8 cellular contexts compared by ENCODE assay signal in the genomic region with DNA sequence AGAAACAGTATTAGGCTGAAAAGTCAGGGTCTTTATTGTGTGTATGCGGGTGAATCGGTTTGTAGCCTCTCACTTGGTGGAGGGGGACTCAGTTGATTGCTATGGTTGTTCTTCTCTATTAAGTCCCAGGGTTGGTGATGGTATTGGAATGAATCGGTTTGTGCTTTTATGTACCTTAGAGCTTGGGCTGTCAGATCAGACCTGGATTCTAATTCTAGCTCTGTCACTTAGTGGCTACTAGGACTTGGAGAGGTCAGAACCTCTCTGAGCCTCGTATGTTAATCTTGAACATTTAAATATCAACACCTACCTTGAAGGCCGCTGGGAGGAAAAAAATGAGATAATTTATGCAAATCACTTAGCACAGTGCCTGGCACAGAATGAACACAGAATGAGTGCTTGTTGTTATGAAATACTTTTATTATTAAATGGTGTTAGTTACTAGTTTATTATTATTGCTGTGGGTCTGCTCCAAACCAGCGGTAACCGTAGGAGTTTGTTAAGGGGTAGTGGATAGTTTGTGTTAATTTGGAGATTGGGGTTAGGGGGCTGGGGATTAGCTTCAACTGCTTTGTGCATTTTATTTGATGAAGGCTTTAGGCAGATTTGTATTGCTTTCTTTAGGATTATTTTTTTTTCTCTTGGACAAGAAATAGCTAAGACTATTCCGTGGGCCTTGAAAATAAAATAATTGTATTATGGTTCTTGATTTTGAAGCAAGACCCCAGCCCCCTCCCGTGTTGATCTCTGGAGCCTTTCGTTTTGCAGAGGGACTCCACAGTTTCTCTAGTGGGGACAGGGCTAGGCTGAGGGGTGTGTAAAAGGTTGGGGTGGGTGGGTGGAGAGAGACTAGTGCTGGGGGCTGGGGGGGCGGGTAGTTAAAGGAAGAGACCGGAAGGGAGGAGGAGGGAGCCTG. TPM values are rescaled to one million over a fixed set of nuclear protein-coding genes. Genes with fewer than 3 reads are reported as not detected.
DNase-seq lines count a peak whose midpoint lies in the region; ATAC-seq, FAIRE-seq and TF ChIP-seq lines count a peak whose summit lies in the region.

No MANE protein-coding gene starts in this region.

- H3K4me3 ChIP-seq in CD4-positive, CD25-positive, alpha-beta regulatory T cell (ENCODE audit: low read depth, low read length) = peak overlapping the region; percentile 75
- H3K4me3 ChIP-seq in KMS-11 (IDR thresholded peaks at IDR 0.05; ENCODE audit: insufficient read depth, low read depth, low read length) (no peak overlapping the region), astrocyte (ENCODE audit: insufficient read depth, low read depth, low read length) (peak overlapping the region; percentile 77)

- H3K27ac ChIP-seq in CD4-positive, CD25-positive, alpha-beta regulatory T cell (ENCODE audit: insufficient read depth, low read length, poor library complexity, severe bottlenecking) = peak overlapping the region; percentile 100
- H3K27ac ChIP-seq in KMS-11 (no peak overlapping the region), astrocyte (ENCODE audit: low read depth, low read length) (peak overlapping the region; percentile 9)

- no peaks in the 10 kb centered on the region for H3K36me3 Mint-ChIP-seq in CD4-positive, CD25-positive, alpha-beta regulatory T cell
- H3K36me3 Mint-ChIP-seq in astrocyte (ENCODE audit: low read depth, unreplicated experiment) (peaks cover 4% of the 10 kb centered on the region), memory B cell (peaks cover 5% of the 10 kb centered on the region)

- H3K4me2 ChIP-seq in KMS-11 (peak overlapping the region; percentile 39; the same call in 1 of the 2 replicates), astrocyte (ENCODE audit: low read length) (peak overlapping the region; percentile 100)

- peak overlapping the region; percentile 61 to 100 (median 98) for H3K27ac Mint-ChIP-seq in CD4-positive, CD25-positive, alpha-beta regulatory T cell
- H3K27ac Mint-ChIP-seq in astrocyte (ENCODE audit: unreplicated experiment) (peak overlapping the region; percentile 89), memory B cell (peak overlapping the region; percentile 98)

- H3K27me3 ChIP-seq in CD4-positive, CD25-positive, alpha-beta regulatory T cell (ENCODE audit: control insufficient read depth, insufficient read depth, low read length) = no peaks in the 10 kb centered on the region
- H3K27me3 ChIP-seq in KMS-11 (ENCODE audit: insufficient read depth, low read depth) (no peaks in the 10 kb centered on the region), astrocyte (ENCODE audit: insufficient read depth, low read length) (no peaks in the 10 kb centered on the region)

- H3K4me1 Mint-ChIP-seq in CD4-positive, CD25-positive, alpha-beta regulatory T cell = peaks cover 5 to 68% (median 49%) of the 10 kb centered on the region in 4 donors
- peaks cover 42% of the 10 kb centered on the region for H3K4me1 Mint-ChIP-seq in astrocyte (ENCODE audit: low read depth, unreplicated experiment)
- H3K4me1 Mint-ChIP-seq in memory B cell = peaks cover 58% of the 10 kb centered on the region

- H3K79me2 ChIP-seq in KMS-11 (ENCODE audit: insufficient read depth, low read depth) (no peaks in the 10 kb centered on the region), astrocyte (ENCODE audit: insufficient read depth, low read length) (peaks cover 25% of the 10 kb centered on the region)

- TF ChIP-seq CTCF in KMS-11 (conservative IDR thresholded peaks at IDR 0.05; ENCODE audit: low read depth, low read length) = no peak
- no peak for TF ChIP-seq CTCF in astrocyte (IDR thresholded peaks at IDR 0.05; ENCODE audit: insufficient read depth, low read depth, low read length)

- H3K4me1 ChIP-seq in CD4-positive, CD25-positive, alpha-beta regulatory T cell (ENCODE audit: control insufficient read depth, insufficient read depth, low read length, poor library complexity, severe bottlenecking) = peaks cover 80% of the 10 kb centered on the region
- peaks cover 10% of the 10 kb centered on the region for H3K4me1 ChIP-seq in KMS-11 (ENCODE audit: low read depth, poor library complexity, severe bottlenecking)
- peaks cover 58% of the 10 kb centered on the region for H3K4me1 ChIP-seq in astrocyte (ENCODE audit: insufficient read depth, low read length)

- no peak for ATAC-seq in CD4-positive, CD25-positive, alpha-beta regulatory T cell (ENCODE audit: low read depth in 2 of 2)
- ATAC-seq in memory B cell (ENCODE audit: low read depth) = no peak
- ATAC-seq in HG02885 (IDR thresholded peaks at IDR 0.05; ENCODE audit: poor library complexity, unreplicated experiment) = no peak
- no peak for ATAC-seq in HG03571 (IDR thresholded peaks at IDR 0.05; ENCODE audit: unreplicated experiment)

- no peak for FAIRE-seq in astrocyte (lab: Jason Lieb, UNC)

- peaks cover 15% of the 10 kb centered on the region for H3K27me3 Mint-ChIP-seq in CD4-positive, CD25-positive, alpha-beta regulatory T cell
- H3K27me3 Mint-ChIP-seq in astrocyte (ENCODE audit: low read depth, unreplicated experiment) = peaks cover 7% of the 10 kb centered on the region
- H3K27me3 Mint-ChIP-seq in memory B cell = peaks cover 3% of the 10 kb centered on the region

- H3K9ac ChIP-seq in KMS-11 (no peak overlapping the region), astrocyte (ENCODE audit: low read length) (peak overlapping the region; percentile 94)

- no peaks in the 10 kb centered on the region for H4K20me1 ChIP-seq in KMS-11 (ENCODE audit: insufficient read depth)
- peaks cover 31% of the 10 kb centered on the region for H4K20me1 ChIP-seq in astrocyte (ENCODE audit: insufficient read depth, low read length)

- no peaks in the 10 kb centered on the region for H3K9me3 ChIP-seq in CD4-positive, CD25-positive, alpha-beta regulatory T cell (ENCODE audit: control insufficient read depth in 2 of 2, low read length in 2 of 2)
- H3K9me3 ChIP-seq in astrocyte (ENCODE audit: insufficient read depth, low read depth, low read length) = no peaks in the 10 kb centered on the region

- H3K9me3 Mint-ChIP-seq in CD4-positive, CD25-positive, alpha-beta regulatory T cell = peaks cover 0 to 2% (median 0%) of the 10 kb centered on the region in 7 donors
- H3K9me3 Mint-ChIP-seq in astrocyte (ENCODE audit: unreplicated experiment) (no peaks in the 10 kb centered on the region), memory B cell (no peaks in the 10 kb centered on the region)

- DNase-seq in CD4-positive, CD25-positive, alpha-beta regulatory T cell = peak in 2 of 3 donors; percentile 35 to 47
- DNase-seq in astrocyte (ENCODE audit: low read depth) = no peak
- no peak for DNase-seq in memory B cell (ENCODE audit: low spot score in 2 of 2)
- DNase-seq in DMS153 treated with DMSO at 0.1 percent for 48 hours (lab: John Stamatoyannopoulos, UW; ENCODE audit: unreplicated experiment) = no peak
- no peak for DNase-seq in mesenteric fat pad (ENCODE audit: low spot score)

- peak overlapping the region; percentile 94 to 99 (median 96) for H3K4me3 Mint-ChIP-seq in CD4-positive, CD25-positive, alpha-beta regulatory T cell
- H3K4me3 Mint-ChIP-seq in astrocyte (ENCODE audit: unreplicated experiment) (peak overlapping the region; percentile 95), memory B cell (peak overlapping the region; percentile 92)

- no peaks in the 10 kb centered on the region for H3K36me3 ChIP-seq in CD4-positive, CD25-positive, alpha-beta regulatory T cell (ENCODE audit: control insufficient read depth, insufficient read depth, low read length)
- H3K36me3 ChIP-seq in KMS-11 (ENCODE audit: insufficient read depth) (no peaks in the 10 kb centered on the region), astrocyte (ENCODE audit: insufficient read depth, low read length) (no peaks in the 10 kb centered on the region)

- H2AFZ ChIP-seq in KMS-11 (ENCODE audit: low read depth) = no peak overlapping the region
- no peak overlapping the region for H2AFZ ChIP-seq in astrocyte (ENCODE audit: low read depth, low read length)

RNA-seq across cellular contexts. Expression of a gene that starts 3.6 kb away (rescaled TPM):
- total RNA-seq in CD4-positive, CD25-positive, alpha-beta regulatory T cell = 255 TPM
- under 1 TPM; 0.30 to 0.74 (median 0.42) TPM for polyA plus RNA-seq in CD4-positive, CD25-positive, alpha-beta regulatory T cell
- total RNA-seq in astrocyte (50.4 and 54.1 TPM in 2 replicates), mesenteric fat pad (92.5 TPM)

RNA-seq across cellular contexts. Expression of a gene that starts 17.2 kb away (rescaled TPM):
- total RNA-seq in CD4-positive, CD25-positive, alpha-beta regulatory T cell = 31.5 TPM
- not detected for polyA plus RNA-seq in CD4-positive, CD25-positive, alpha-beta regulatory T cell
- total RNA-seq in astrocyte (25.3 and 33.7 TPM in 2 replicates), mesenteric fat pad (34.2 TPM)

RNA-seq across cellular contexts. Expression of a gene that starts 19.7 kb away (rescaled TPM):
- 23.6 TPM for total RNA-seq in CD4-positive, CD25-positive, alpha-beta regulatory T cell
- 100 to 1,000 TPM; 128 to 192 (median 141) TPM for polyA plus RNA-seq in CD4-positive, CD25-positive, alpha-beta regulatory T cell
- total RNA-seq in astrocyte (56.2 and 60.2 TPM in 2 replicates), mesenteric fat pad (68.3 TPM)

RNA-seq across cellular contexts. Expression of a gene that starts 20.2 kb away (rescaled TPM):
- total RNA-seq in CD4-positive, CD25-positive, alpha-beta regulatory T cell = 11.8 TPM
- 1 to 10 TPM; 3.1 to 5.4 (median 4.2) TPM for polyA plus RNA-seq in CD4-positive, CD25-positive, alpha-beta regulatory T cell
- total RNA-seq in astrocyte = 19.5 and 21.1 TPM in 2 replicates
- total RNA-seq in mesenteric fat pad = 16.7 TPM

RNA-seq across cellular contexts. Expression of a gene that starts 51.0 kb away (rescaled TPM):
- 273 TPM for total RNA-seq in CD4-positive, CD25-positive, alpha-beta regulatory T cell
- 1 to 10 TPM; 5.0 to 9.0 (median 7.2) TPM for polyA plus RNA-seq in CD4-positive, CD25-positive, alpha-beta regulatory T cell
- total RNA-seq in astrocyte (109 and 111 TPM in 2 replicates), mesenteric fat pad (40.9 TPM)

Comparison
In these comparisons a context has a peak if more than half of its experiments do, and no peak if none do; other contexts are left out.
1. DNase-seq: peak in CD4-positive, CD25-positive, alpha-beta regulatory T cell (2 of 3); none in astrocyte (single experiment), memory B cell (0 of 2), DMS153 treated with DMSO at 0.1 percent for 48 hours (single experiment) and mesenteric fat pad (single experiment).
2. Peak in every context shown above with its lines, with median percentiles within 50 percentile points of each other: H3K27ac Mint-ChIP-seq and H3K4me3 Mint-ChIP-seq.